ENCODE assay signal across 1 cellular context in genomic region chr2:231342111-231342711, GRCh38.
TF ChIP-seq lines count a peak whose summit lies in the region.

No MANE protein-coding gene starts in this region.

TF ChIP-seq in WTC11, 78 proteins besides CTCF, POLR2A, EP300 and RAD21:
- TF ChIP-seq TCF7 (CRISPR knock-in tag; IDR thresholded peaks at IDR 0.05; ENCODE audit: low read depth): no peak
- no peak for TF ChIP-seq ZNF423 (CRISPR knock-in tag; IDR thresholded peaks at IDR 0.05)
- TF ChIP-seq OVOL2 (CRISPR knock-in tag; IDR thresholded peaks at IDR 0.05; ENCODE audit: borderline replicate concordance): no peak
- TF ChIP-seq ETV6 (CRISPR knock-in tag; IDR thresholded peaks at IDR 0.05): no peak
- no peak for TF ChIP-seq E2F1 (CRISPR knock-in tag; IDR thresholded peaks at IDR 0.05)
- no peak for TF ChIP-seq MXD4 (CRISPR knock-in tag; IDR thresholded peaks at IDR 0.05; ENCODE audit: borderline replicate concordance)
- TF ChIP-seq ZNF121 (CRISPR knock-in tag; IDR thresholded peaks at IDR 0.05): peak; percentile 43; the same call in 1 of the 2 replicates
